Comparison of ENCODE assay signal across 17 cellular contexts in the genomic region with DNA sequence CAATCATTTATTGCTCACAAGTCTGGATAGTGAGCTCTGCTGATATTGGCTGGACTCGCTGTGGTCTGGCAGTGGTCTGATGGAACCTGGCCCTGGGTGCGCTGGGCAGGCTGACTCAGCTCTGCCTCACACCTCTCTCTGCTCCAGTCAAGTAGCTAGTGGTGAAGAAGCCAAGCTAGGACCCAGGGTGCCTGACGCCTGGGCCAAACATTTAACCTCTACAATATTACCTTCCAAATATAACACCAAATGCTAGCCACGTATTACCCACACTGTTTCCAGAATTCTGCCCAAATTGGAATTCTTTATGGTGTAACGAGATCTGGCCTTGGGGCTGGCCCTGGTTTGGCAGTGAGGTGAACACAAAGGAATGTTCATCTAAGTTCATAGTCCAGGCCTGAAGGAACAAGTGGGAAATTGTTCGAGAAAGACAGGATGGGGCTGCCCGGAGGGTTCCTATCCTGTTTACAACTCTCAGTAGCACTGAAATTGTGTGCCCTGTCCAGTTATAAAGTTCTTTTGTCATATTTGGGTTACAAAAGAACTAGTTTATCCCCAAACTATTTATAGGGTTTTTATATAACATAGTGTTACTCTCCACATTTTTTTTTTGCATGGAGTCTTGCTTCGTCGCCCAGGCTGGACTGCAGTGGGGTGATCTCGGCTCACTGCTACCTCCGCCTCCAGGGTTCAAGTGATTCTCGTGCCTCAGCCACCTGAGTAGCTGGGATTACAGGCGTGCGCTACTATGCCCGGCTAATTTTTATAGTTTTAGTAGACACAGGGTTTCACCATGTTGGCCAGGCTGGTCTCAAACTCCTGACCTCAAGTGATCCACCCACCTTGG. TPM values are rescaled to one million over a fixed set of nuclear protein-coding genes. Genes with fewer than 3 reads are reported as not detected.
DNase-seq lines count a peak whose midpoint lies in the region; ATAC-seq, FAIRE-seq and TF ChIP-seq lines count a peak whose summit lies in the region.
"Had no signal": no experiment of that assay in that cellular context is flagged by ENCODE, and none has a peak within 500 bp of the region (broad histone marks: within the 10 kb centered on the region; RNA-seq: fewer than 3 reads in every experiment).

No MANE protein-coding gene starts in this region.

- BruUV-seq in HepG2 (replicated peaks; lab: Mats Ljungman, UMichigan) = TSS peak; percentile 93

- TF ChIP-seq CTCF in left ventricle myocardium inferior (IDR thresholded peaks at IDR 0.05; ENCODE audit: borderline replicate concordance) (no peak), cardiac fibroblast (IDR thresholded peaks at IDR 0.05; ENCODE audit: low read depth, low read length) (no peak), HepG2 (CRISPR knock-in tag; IDR thresholded peaks at IDR 0.05) (no peak)

- intact Hi-C loops in Right ventricle myocardium superior (cut with DNase I) = no loop called here
- intact Hi-C loops in left ventricle myocardium inferior (cut with micrococcal nuclease) = no loop called here
- intact Hi-C loops in HepG2 (cut with micrococcal nuclease; ENCODE audit: unreplicated experiment) = no loop called here

- in situ Hi-C loops in HepG2 (cut with HindIII; ENCODE audit: extremely low pct_ligation_motif_present, low pct_unique_long_range_greater_than_20kb) = no loop called here

- TF ChIP-seq POLR2A in HepG2 (IDR thresholded peaks at IDR 0.05; ENCODE audit: insufficient read depth in 1 of 2, low read depth in 2 of 2, low read length in 2 of 2) (peak in 1 of 2 experiments; percentile 60; a peak in 2 of 4 replicates), GM18505 (IDR thresholded peaks at IDR 0.05; ENCODE audit: borderline replicate concordance, extremely low read depth, insufficient read depth, insufficient read length) (no peak)

- H3K36me3 ChIP-seq in left ventricle myocardium inferior (no peaks in the 10 kb centered on the region), HepG2 (replicated peaks in 1 of 2; ENCODE audit: control insufficient read depth in 1 of 2, insufficient read depth in 2 of 2, low read length in 2 of 2) (no peaks in the 10 kb centered on the region)
- H3K36me3 ChIP-seq: WERI-Rb-1 had no signal

- peaks cover 19% of the 10 kb centered on the region for H3K9me3 ChIP-seq in left ventricle myocardium inferior (replicated peaks)
- no peaks in the 10 kb centered on the region for H3K9me3 ChIP-seq in HepG2 (ENCODE audit: low read length)

- H3K27me3 ChIP-seq in left ventricle myocardium inferior (ENCODE audit: low read depth) (no peaks in the 10 kb centered on the region), HepG2 (ENCODE audit: control insufficient read depth in 1 of 2, insufficient read depth in 2 of 2, low read length in 2 of 2) (no peaks in the 10 kb centered on the region)

- no peak overlapping the region for H2AFZ ChIP-seq in HepG2 (ENCODE audit: low read length)

- 29% methylated on average over 14 of the region's 15 CpGs for WGBS in HepG2 (ENCODE audit: low lambda C conversion rate)

- H3K79me2 ChIP-seq in HepG2 (ENCODE audit: insufficient read depth, low read length) = no peaks in the 10 kb centered on the region

- peak; percentile 40 for DNase-seq in Right ventricle myocardium superior
- DNase-seq in left ventricle myocardium inferior = no peak
- peak; percentile 45 to 78 for DNase-seq in cardiac fibroblast (ENCODE audit: low read depth in 2 of 2)
- DNase-seq in HepG2 (ENCODE audit: low spot score) = peak; percentile 97
- DNase-seq in stimulated activated CD4-positive, alpha-beta T cell treated with anti-CD3 and anti-CD28 coated beads, Interleukin-2, amount 100 ng/mL, for 48 hours = no peak
- no peak for DNase-seq in Kasumi-1 (lab: John Stamatoyannopoulos, UW)
- no peak for DNase-seq in NCI-H2196 treated with DMSO at 0.1 percent for 48 hours (lab: John Stamatoyannopoulos, UW; ENCODE audit: unreplicated experiment)
- DNase-seq: activated naive CD8-positive, alpha-beta T cell treated with anti-CD3 and anti-CD28 coated beads, Interleukin-2, amount 10 ng/mL, durations not matched to agents 7 days and 5 days; head of caudate nucleus; NCI-H748 treated with DMSO at 0.1 percent for 48 hours; retina; stimulated activated naive CD8-positive, alpha-beta T cell treated with anti-CD3 and anti-CD28 coated beads, Interleukin-15, Interleukin-2, amounts not matched to agents 100 U/mL and 50 U/mL, for 24 hours; WERI-Rb-1 had no signal

- no peaks in the 10 kb centered on the region for H4K20me1 ChIP-seq in HepG2 (ENCODE audit: insufficient read depth, low read length)

- TF ChIP-seq EP300 in HepG2 (IDR thresholded peaks at IDR 0.05; ENCODE audit: low read depth in 2 of 2, low read length in 2 of 2) = peak in 1 of 2 experiments; percentile 86; a peak in 2 of 4 replicates
- peak; percentile 85; the same call in 1 of the 2 replicates for TF ChIP-seq EP300 in HepG2 (CRISPR knock-in tag; IDR thresholded peaks at IDR 0.05; ENCODE audit: borderline replicate concordance)

- no peak overlapping the region for H3K27ac ChIP-seq in left ventricle myocardium inferior (replicated peaks)
- H3K27ac ChIP-seq in HepG2 (ENCODE audit: extremely low read length, insufficient read depth, low read length) = peak overlapping the region; percentile 92
- H3K27ac ChIP-seq: WERI-Rb-1 had no signal

- H3K9ac ChIP-seq in HepG2 (ENCODE audit: insufficient read depth, low read depth, low read length) = peak overlapping the region; percentile 65

- POLR2A ChIA-PET in HepG2 (lab: Yijun Ruan, JAX) = interaction anchor here (0.7 to 2.6 kb wide), 12 partner anchors 16 to 389 kb away, joined by 3 to 23 read pairs (median 5); a partner anchor contains a TSS

- ATAC-seq in Right ventricle myocardium superior (ENCODE audit: poor library complexity) = peak; percentile 60
- ATAC-seq in HepG2 = peak; percentile 98
- no peak for ATAC-seq in GM18505 (IDR thresholded peaks at IDR 0.05; ENCODE audit: unreplicated experiment)
- ATAC-seq: stimulated activated naive CD8-positive, alpha-beta T cell treated with anti-CD3 and anti-CD28 coated beads, Interleukin-15, Interleukin-2, amounts not matched to agents 100 U/mL and 50 U/mL, for 24 hours had no signal

- TF ChIP-seq RAD21 in HepG2 (CRISPR knock-in tag; IDR thresholded peaks at IDR 0.05) = no peak

- H3K4me1 ChIP-seq in left ventricle myocardium inferior (no peaks in the 10 kb centered on the region), HepG2 (ENCODE audit: insufficient read depth, low read length) (peaks cover 73% of the 10 kb centered on the region)

- CTCF ChIA-PET in HepG2 (lab: Yijun Ruan, JAX; ENCODE audit: low intra/inter-chr PET ratio, low total read pairs) = no interaction called here

- H3K4me3 ChIP-seq in left ventricle myocardium inferior (no peak overlapping the region), cardiac fibroblast (replicated peaks in 1 of 2; ENCODE audit: low read depth in 2 of 2, low read length in 2 of 2) (no peak overlapping the region), HepG2 (replicated peaks in 1 of 3; ENCODE audit: insufficient read depth in 1 of 3, low read depth in 2 of 3, low read length in 3 of 3) (peak overlapping the region in 2 of 3 experiments; percentile 1 to 46; a peak in 4 of 6 replicates)

- FAIRE-seq in HepG2 (lab: Jason Lieb, UNC) = peak; percentile 96
- FAIRE-seq: A204.1, GM12891 had no signal

- peak overlapping the region; percentile 66 for H3K4me2 ChIP-seq in HepG2 (ENCODE audit: low read depth, low read length)

RNA-seq across cellular contexts. Expression of a gene that starts 16.3 kb away (rescaled TPM):
- total RNA-seq in Right ventricle myocardium superior (not detected), left ventricle myocardium inferior (not detected), HepG2 (2016; rRNA removed; fragmentation: Illumina TruSeq; extraction: Trizol) (not detected in 2 replicates)
- not detected in 2 replicates for total RNA-seq in HepG2 (2016; cell fraction: cytosol; rRNA removed; fragmentation: Illumina TruSeq; extraction: Trizol; ENCODE audit: low read depth)
- not detected in 2 replicates for total RNA-seq in HepG2 (2016; cell fraction: insoluble cytoplasmic fraction; rRNA removed; fragmentation: Illumina TruSeq; extraction: Trizol)
- not detected in 2 replicates for total RNA-seq in HepG2 (2016; cell fraction: membrane; rRNA removed; fragmentation: Illumina TruSeq; extraction: Trizol)
- total RNA-seq in HepG2 (2016; cell fraction: nucleus; rRNA removed; fragmentation: Illumina TruSeq; extraction: Trizol) = not detected in 2 replicates
- polyA plus RNA-seq in HepG2 (2011; rRNA removed) = 0.07 TPM in 1 of 2 replicates, not detected in the other
- polyA plus RNA-seq in HepG2 (2011; cell fraction: cytosol; rRNA removed) = not detected in 2 replicates
- polyA plus RNA-seq in HepG2 (2011; cell fraction: nucleus; rRNA removed) = 0.21 TPM in 1 of 2 replicates, not detected in the other
- not detected in 2 replicates for polyA plus RNA-seq in HepG2 (2012)
- polyA plus RNA-seq in HepG2 (2016; cell fraction: cytosol; fragmentation: Illumina TruSeq; extraction: Trizol; ENCODE audit: low read depth) = not detected in 2 replicates
- polyA plus RNA-seq in HepG2 (2016; cell fraction: insoluble cytoplasmic fraction; fragmentation: Illumina TruSeq; extraction: Trizol; ENCODE audit: low read depth) = not detected in 2 replicates
- not detected in 2 replicates for polyA plus RNA-seq in HepG2 (2016; cell fraction: membrane; fragmentation: Illumina TruSeq; extraction: Trizol; ENCODE audit: low read depth)
- not detected in 2 replicates for polyA plus RNA-seq in HepG2 (2016; cell fraction: nucleus; fragmentation: Illumina TruSeq; extraction: Trizol; ENCODE audit: insufficient read depth, low read depth)
- 0.37 and 1.1 TPM in 2 replicates for polyA minus RNA-seq in HepG2 (2011; rRNA and poly(A)+ RNA removed; ENCODE audit: low replicate concordance)
- polyA minus RNA-seq in HepG2 (2011; cell fraction: cytosol; rRNA and poly(A)+ RNA removed) = not detected in 2 replicates
- polyA minus RNA-seq in HepG2 (2011; cell fraction: nucleus; rRNA and poly(A)+ RNA removed) = 0.90 and 1.4 TPM in 2 replicates
- polyA plus RNA-seq: IgD-negative memory B cell had no signal

RNA-seq across cellular contexts. Expression of a gene that starts 32.7 kb away (rescaled TPM):
- total RNA-seq in Right ventricle myocardium superior = not detected
- total RNA-seq in left ventricle myocardium inferior = not detected
- total RNA-seq in HepG2 (2016; rRNA removed; fragmentation: Illumina TruSeq; extraction: Trizol) = 0.55 and 3.1 TPM in 2 replicates
- 0.53 and 1.0 TPM in 2 replicates for total RNA-seq in HepG2 (2016; cell fraction: cytosol; rRNA removed; fragmentation: Illumina TruSeq; extraction: Trizol; ENCODE audit: low read depth)
- total RNA-seq in HepG2 (2016; cell fraction: insoluble cytoplasmic fraction; rRNA removed; fragmentation: Illumina TruSeq; extraction: Trizol) = 0.18 and 2.9 TPM in 2 replicates
- total RNA-seq in HepG2 (2016; cell fraction: membrane; rRNA removed; fragmentation: Illumina TruSeq; extraction: Trizol) = 0.31 and 0.69 TPM in 2 replicates
- 5.4 and 8.3 TPM in 2 replicates for total RNA-seq in HepG2 (2016; cell fraction: nucleus; rRNA removed; fragmentation: Illumina TruSeq; extraction: Trizol)
- 2.3 and 2.4 TPM in 2 replicates for polyA plus RNA-seq in HepG2 (2011; rRNA removed)
- polyA plus RNA-seq in HepG2 (2011; cell fraction: cytosol; rRNA removed) = 0.54 and 0.79 TPM in 2 replicates
- 3.7 and 7.4 TPM in 2 replicates for polyA plus RNA-seq in HepG2 (2011; cell fraction: nucleus; rRNA removed)
- polyA plus RNA-seq in HepG2 (2012) = 1.7 and 4.7 TPM in 2 replicates
- polyA plus RNA-seq in HepG2 (2016; cell fraction: cytosol; fragmentation: Illumina TruSeq; extraction: Trizol; ENCODE audit: low read depth) = 0.09 and 0.25 TPM in 2 replicates
- polyA plus RNA-seq in HepG2 (2016; cell fraction: insoluble cytoplasmic fraction; fragmentation: Illumina TruSeq; extraction: Trizol; ENCODE audit: low read depth) = 0.34 TPM in 1 of 2 replicates, not detected in the other
- 0.28 TPM in 1 of 2 replicates, not detected in the other for polyA plus RNA-seq in HepG2 (2016; cell fraction: membrane; fragmentation: Illumina TruSeq; extraction: Trizol; ENCODE audit: low read depth)
- polyA plus RNA-seq in HepG2 (2016; cell fraction: nucleus; fragmentation: Illumina TruSeq; extraction: Trizol; ENCODE audit: insufficient read depth, low read depth) = 5.7 and 6.2 TPM in 2 replicates
- not detected in 2 replicates for polyA minus RNA-seq in HepG2 (2011; rRNA and poly(A)+ RNA removed; ENCODE audit: low replicate concordance)
- polyA minus RNA-seq in HepG2 (2011; cell fraction: cytosol; rRNA and poly(A)+ RNA removed) = not detected in 2 replicates
- 7.3 and 8.2 TPM in 2 replicates for polyA minus RNA-seq in HepG2 (2011; cell fraction: nucleus; rRNA and poly(A)+ RNA removed)
- total RNA-seq: activated naive CD8-positive, alpha-beta T cell treated with anti-CD3 and anti-CD28 coated beads, Interleukin-2, amount 10 ng/mL, durations not matched to agents 7 days and 5 days had no signal
- polyA plus RNA-seq: IgD-negative memory B cell had no signal

RNA-seq across cellular contexts. Expression of a gene that starts 58.8 kb away (rescaled TPM):
- 6.9 TPM for total RNA-seq in Right ventricle myocardium superior
- 7.1 TPM for total RNA-seq in left ventricle myocardium inferior
- total RNA-seq in HepG2 (2016; rRNA removed; fragmentation: Illumina TruSeq; extraction: Trizol) = 21.7 and 25.1 TPM in 2 replicates
- total RNA-seq in HepG2 (2016; cell fraction: cytosol; rRNA removed; fragmentation: Illumina TruSeq; extraction: Trizol; ENCODE audit: low read depth) = 3.6 and 5.9 TPM in 2 replicates
- 20.7 and 23.0 TPM in 2 replicates for total RNA-seq in HepG2 (2016; cell fraction: insoluble cytoplasmic fraction; rRNA removed; fragmentation: Illumina TruSeq; extraction: Trizol)
- total RNA-seq in HepG2 (2016; cell fraction: membrane; rRNA removed; fragmentation: Illumina TruSeq; extraction: Trizol) = 10.7 and 11.7 TPM in 2 replicates
- 19.6 and 21.5 TPM in 2 replicates for total RNA-seq in HepG2 (2016; cell fraction: nucleus; rRNA removed; fragmentation: Illumina TruSeq; extraction: Trizol)
- 16.6 and 17.6 TPM in 2 replicates for polyA plus RNA-seq in HepG2 (2011; rRNA removed)
- polyA plus RNA-seq in HepG2 (2011; cell fraction: cytosol; rRNA removed) = 11.7 and 17.0 TPM in 2 replicates
- polyA plus RNA-seq in HepG2 (2011; cell fraction: nucleus; rRNA removed) = 9.4 and 13.1 TPM in 2 replicates
- polyA plus RNA-seq in HepG2 (2012) = 21.3 and 24.1 TPM in 2 replicates
- 2.0 and 2.1 TPM in 2 replicates for polyA plus RNA-seq in HepG2 (2016; cell fraction: cytosol; fragmentation: Illumina TruSeq; extraction: Trizol; ENCODE audit: low read depth)
- polyA plus RNA-seq in HepG2 (2016; cell fraction: insoluble cytoplasmic fraction; fragmentation: Illumina TruSeq; extraction: Trizol; ENCODE audit: low read depth) = 25.3 and 27.5 TPM in 2 replicates
- polyA plus RNA-seq in HepG2 (2016; cell fraction: membrane; fragmentation: Illumina TruSeq; extraction: Trizol; ENCODE audit: low read depth) = 6.2 and 6.7 TPM in 2 replicates
- polyA plus RNA-seq in HepG2 (2016; cell fraction: nucleus; fragmentation: Illumina TruSeq; extraction: Trizol; ENCODE audit: insufficient read depth, low read depth) = 19.5 and 22.6 TPM in 2 replicates
- polyA minus RNA-seq in HepG2 (2011; rRNA and poly(A)+ RNA removed; ENCODE audit: low replicate concordance) = 9.2 and 24.1 TPM in 2 replicates
- 14.9 and 17.8 TPM in 2 replicates for polyA minus RNA-seq in HepG2 (2011; cell fraction: cytosol; rRNA and poly(A)+ RNA removed)
- 24.3 and 34.7 TPM in 2 replicates for polyA minus RNA-seq in HepG2 (2011; cell fraction: nucleus; rRNA and poly(A)+ RNA removed)

Comparison
In these comparisons a context has a peak if more than half of its experiments do, and no peak if none do; other contexts are left out.
1. DNase-seq: peak in Right ventricle myocardium superior (single experiment), cardiac fibroblast (2 of 2) and HepG2 (single experiment); none in left ventricle myocardium inferior (single experiment), stimulated activated CD4-positive, alpha-beta T cell treated with anti-CD3 and anti-CD28 coated beads, Interleukin-2, amount 100 ng/mL, for 48 hours (0 of 2), Kasumi-1 (0 of 2) and NCI-H2196 treated with DMSO at 0.1 percent for 48 hours (single experiment).
2. H3K4me3 ChIP-seq: peak in HepG2 (2 of 3); none in left ventricle myocardium inferior (single experiment) and cardiac fibroblast (0 of 2).